ENCODE assay signal across 21 cellular contexts in the genomic region with DNA sequence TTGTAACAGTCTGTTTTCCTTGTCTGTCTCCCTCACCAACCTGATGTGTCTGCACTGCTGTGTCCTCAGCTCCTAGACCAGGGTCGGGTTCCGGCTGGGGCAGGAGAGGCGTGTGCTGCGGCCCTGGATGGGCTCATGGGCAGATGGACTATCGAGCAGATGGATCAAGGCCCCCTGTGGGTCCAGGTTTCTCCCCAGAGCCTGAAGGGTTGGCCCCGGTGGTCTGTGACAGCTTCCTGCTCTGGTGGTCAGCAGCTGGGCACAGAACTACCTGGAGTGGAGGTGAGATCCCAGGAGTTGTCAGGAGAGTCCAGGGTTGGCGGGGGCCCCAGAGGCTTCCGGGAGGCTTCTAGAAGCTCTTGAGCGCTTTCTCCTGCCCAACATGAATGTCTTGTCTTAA.
A peak's percentile ranks its signal among the peaks of the same experiment; 100 is the strongest.
DNase-seq lines count a peak whose midpoint lies in the region; ATAC-seq and TF ChIP-seq lines count a peak whose summit lies in the region.
"Had no signal": no experiment of that assay in that cellular context is flagged by ENCODE, and none has a peak within 500 bp of the region (broad histone marks: within the 10 kb centered on the region; RNA-seq: fewer than 3 reads in every experiment).

No MANE protein-coding gene starts in this region.

- TF ChIP-seq EP300 in ovary (IDR thresholded peaks at IDR 0.05): no peak

- H3K9me3 Mint-ChIP-seq in endothelial cell (ENCODE audit: unreplicated experiment): no peaks in the 10 kb centered on the region
- no peaks in the 10 kb centered on the region for H3K9me3 Mint-ChIP-seq in activated naive CD4-positive, alpha-beta T cell treated with anti-CD3 and anti-CD28 coated beads for 36 hours
- H3K9me3 Mint-ChIP-seq: central memory CD8-positive, alpha-beta T cell; immature natural killer cell; naive thymus-derived CD8-positive, alpha-beta T cell had no signal

- no peaks in the 10 kb centered on the region for H3K36me3 ChIP-seq in ovary

- H3K27me3 ChIP-seq in ovary: no peaks in the 10 kb centered on the region

- no peak overlapping the region for H3K4me3 ChIP-seq in ovary
- H3K4me3 ChIP-seq: K562, lung had no signal

- peaks cover 27% of the 10 kb centered on the region for H3K36me3 Mint-ChIP-seq in endothelial cell (ENCODE audit: low read depth, unreplicated experiment)
- H3K36me3 Mint-ChIP-seq in activated naive CD4-positive, alpha-beta T cell treated with anti-CD3 and anti-CD28 coated beads for 36 hours (ENCODE audit: low read depth): peaks cover 3% of the 10 kb centered on the region
- H3K36me3 Mint-ChIP-seq: naive thymus-derived CD8-positive, alpha-beta T cell had no signal

- peak overlapping the region; percentile 34 to 59 for H3K27ac ChIP-seq in ovary

- H3K9me3 ChIP-seq in ovary: no peaks in the 10 kb centered on the region

- TF ChIP-seq CTCF in endothelial cell (IDR thresholded peaks at IDR 0.05; ENCODE audit: unreplicated experiment): no peak
- no peak for TF ChIP-seq CTCF in ovary (IDR thresholded peaks at IDR 0.05)

- intact Hi-C loops in left ventricle myocardium superior (cut with micrococcal nuclease) (loop anchor here (5.0 kb wide), 1 partner anchor 60 kb away; no protein-coding TSS in a partner anchor), Right ventricle myocardium superior (cut with DNase I) (no loop called here), ovary (cut with DNase I) (loop anchor here in 2 of 4 donors (10.0 kb wide), 2 partner anchors 68 to 132 kb away; no protein-coding TSS in a partner anchor)
- intact Hi-C loops in activated naive CD4-positive, alpha-beta T cell treated with anti-CD3 and anti-CD28 coated beads for 36 hours (cut with micrococcal nuclease): no loop called here

- peaks cover 15% of the 10 kb centered on the region for H3K27me3 Mint-ChIP-seq in endothelial cell (ENCODE audit: unreplicated experiment)
- H3K27me3 Mint-ChIP-seq in activated naive CD4-positive, alpha-beta T cell treated with anti-CD3 and anti-CD28 coated beads for 36 hours (ENCODE audit: low read depth): no peaks in the 10 kb centered on the region
- H3K27me3 Mint-ChIP-seq: central memory CD8-positive, alpha-beta T cell; naive thymus-derived CD8-positive, alpha-beta T cell; progenitor cell of endocrine pancreas had no signal

- 94 to 96% (median 95%) methylated on average over 9 of the region's 9 CpGs for WGBS in ovary, 3 donors

- peaks cover 41% of the 10 kb centered on the region for H3K4me1 ChIP-seq in ovary (ENCODE audit: insufficient read depth)

- CTCF ChIA-PET in activated naive CD4-positive, alpha-beta T cell treated with anti-CD3 and anti-CD28 coated beads for 36 hours (lab: Charles Lee): interaction anchor here (0.7 to 1.5 kb wide), 3 partner anchors 11 to 15 kb away, joined by 3 to 4 read pairs (median 4); no protein-coding TSS in a partner anchor

- peaks cover 77% of the 10 kb centered on the region for H3K4me1 Mint-ChIP-seq in endothelial cell (ENCODE audit: unreplicated experiment)
- H3K4me1 Mint-ChIP-seq in activated naive CD4-positive, alpha-beta T cell treated with anti-CD3 and anti-CD28 coated beads for 36 hours (ENCODE audit: low read depth): peaks cover 58% of the 10 kb centered on the region

- peak overlapping the region; percentile 43 for H3K4me3 Mint-ChIP-seq in endothelial cell (ENCODE audit: unreplicated experiment)
- no peak overlapping the region for H3K4me3 Mint-ChIP-seq in activated naive CD4-positive, alpha-beta T cell treated with anti-CD3 and anti-CD28 coated beads for 36 hours
- H3K4me3 Mint-ChIP-seq: central memory CD8-positive, alpha-beta T cell; naive thymus-derived CD8-positive, alpha-beta T cell had no signal

- DNase-seq in left ventricle myocardium superior (peak; percentile 13), Right ventricle myocardium superior (no peak), endothelial cell (ENCODE audit: low spot score) (no peak), ovary (no peak), OCI-M1 (lab: John Stamatoyannopoulos, UW) (no peak)
- no peak for DNase-seq in activated naive CD4-positive, alpha-beta T cell treated with anti-CD3 and anti-CD28 coated beads for 36 hours
- DNase-seq: activated CD4-positive, alpha-beta T cell treated with anti-CD3 and anti-CD28 coated beads for 48 hours; activated CD8-positive, alpha-beta memory T cell treated with anti-CD3 and anti-CD28 coated beads, Interleukin-2, amount 50 U/mL, for 4 hours; effector CD4-positive, alpha-beta T cell; head of caudate nucleus; immature natural killer cell; NCI-H1694 treated with DMSO at 0.1 percent for 48 hours; NCI-H226; stimulated activated CD4-positive, alpha-beta T cell treated with anti-CD3 and anti-CD28 coated beads, Interleukin-4, amount 100 ng/mL, for 4 hours had no signal

- H3K27ac Mint-ChIP-seq in endothelial cell (ENCODE audit: unreplicated experiment): peak overlapping the region; percentile 45
- H3K27ac Mint-ChIP-seq in activated naive CD4-positive, alpha-beta T cell treated with anti-CD3 and anti-CD28 coated beads for 36 hours: no peak overlapping the region
- H3K27ac Mint-ChIP-seq: progenitor cell of endocrine pancreas had no signal

- ATAC-seq in left ventricle myocardium superior (no peak), Right ventricle myocardium superior (ENCODE audit: poor library complexity) (no peak), HG03025 (IDR thresholded peaks at IDR 0.05; ENCODE audit: low FRiP score, unreplicated experiment) (no peak), GM18520 (IDR thresholded peaks at IDR 0.05; ENCODE audit: unreplicated experiment) (no peak)
- ATAC-seq: K562; naive thymus-derived CD8-positive, alpha-beta T cell had no signal

- no peak for TF ChIP-seq POLR2A in ovary (IDR thresholded peaks at IDR 0.05)
